Comparison of ENCODE assay signal across 11 cellular contexts in genomic region chr17:82283208-82283749, GRCh38. TPM values are rescaled to one million over a fixed set of nuclear protein-coding genes. Genes with fewer than 3 reads are reported as not detected.
DNase-seq lines count a peak whose midpoint lies in the region; ATAC-seq and TF ChIP-seq lines count a peak whose summit lies in the region.
"Had no signal": no experiment of that assay in that cellular context is flagged by ENCODE, and none has a peak within 500 bp of the region (broad histone marks: within the 10 kb centered on the region; RNA-seq: fewer than 3 reads in every experiment).

No MANE protein-coding gene starts in this region.

- H3K4me1 ChIP-seq in right cardiac atrium (ENCODE audit: control insufficient read depth, insufficient read depth, low read length) (peaks cover 2% of the 10 kb centered on the region), heart right ventricle (peaks cover 2 to 42% (median 15%) of the 10 kb centered on the region in 9 donors), SJSA1 (replicated peaks) (peaks cover 54% of the 10 kb centered on the region), thyroid gland (peaks cover 14 to 36% of the 10 kb centered on the region in 2 donors), MM.1S (ENCODE audit: low read length) (no peaks in the 10 kb centered on the region)

- H3F3A ChIP-seq in MM.1S (ENCODE audit: insufficient read depth, low read length) = no peaks in the 10 kb centered on the region; the same call in 1 of the 2 replicates

- intact Hi-C loops in right cardiac atrium (cut with DNase I) (no loop called here), heart right ventricle (cut with DNase I) (no loop called here), thyroid gland (cut with DNase I) (no loop called here)

- H3K27ac ChIP-seq in right cardiac atrium (ENCODE audit: low read length) = no peak overlapping the region
- H3K27ac ChIP-seq in heart right ventricle = no peak overlapping the region
- H3K27ac ChIP-seq in SJSA1 = peak overlapping the region; percentile 29
- no peak overlapping the region for H3K27ac ChIP-seq in thyroid gland
- H3K27ac ChIP-seq in MM.1S (ENCODE audit: low read length) = no peak overlapping the region

- H3K27me3 ChIP-seq in right cardiac atrium (ENCODE audit: control insufficient read depth, insufficient read depth) (no peaks in the 10 kb centered on the region), heart right ventricle (no peaks in the 10 kb centered on the region), SJSA1 (replicated peaks) (no peaks in the 10 kb centered on the region), thyroid gland (no peaks in the 10 kb centered on the region), MM.1S (replicated peaks; ENCODE audit: insufficient read depth, low read length) (no peaks in the 10 kb centered on the region)

- TF ChIP-seq POLR2A in thyroid gland (IDR thresholded peaks at IDR 0.05) = no peak

- H3K9me3 ChIP-seq in right cardiac atrium (ENCODE audit: control insufficient read depth, low read length) = no peaks in the 10 kb centered on the region
- no peaks in the 10 kb centered on the region for H3K9me3 ChIP-seq in heart right ventricle
- no peaks in the 10 kb centered on the region for H3K9me3 ChIP-seq in SJSA1 (replicated peaks)
- no peaks in the 10 kb centered on the region for H3K9me3 ChIP-seq in thyroid gland
- H3K9me3 ChIP-seq in MM.1S (replicated peaks; ENCODE audit: insufficient read depth, low read length) = no peaks in the 10 kb centered on the region

- DNase-seq in right cardiac atrium (peak in 1 of 3 donors; percentile 69), heart right ventricle (no peak), SJSA1 (ENCODE audit: low read depth in 1 of 2, low spot score in 2 of 2) (peak; percentile 93 to 98), thyroid gland (peak; percentile 49 to 51), MM.1S (no peak)
- no peak for DNase-seq in effector CD8-positive, alpha-beta T cell (lab: John Stamatoyannopoulos, UW)
- DNase-seq: NCI-H1048 had no signal

- H3K79me2 ChIP-seq in MM.1S (ENCODE audit: low read length) = no peaks in the 10 kb centered on the region

- H3K4me3 ChIP-seq in right cardiac atrium (ENCODE audit: low read length) = no peak overlapping the region
- no peak overlapping the region for H3K4me3 ChIP-seq in heart right ventricle
- no peak overlapping the region for H3K4me3 ChIP-seq in SJSA1
- no peak overlapping the region for H3K4me3 ChIP-seq in thyroid gland (replicated peaks in 1 of 3)
- no peak overlapping the region for H3K4me3 ChIP-seq in MM.1S (ENCODE audit: low read length)
- H3K4me3 ChIP-seq: skin epidermis had no signal

- no peak overlapping the region for H2AFZ ChIP-seq in MM.1S (ENCODE audit: low read length)

- H3K36me3 ChIP-seq in heart right ventricle (no peaks in the 10 kb centered on the region), SJSA1 (no peaks in the 10 kb centered on the region), thyroid gland (no peaks in the 10 kb centered on the region), MM.1S (replicated peaks; ENCODE audit: insufficient read depth, low read length) (no peaks in the 10 kb centered on the region)

- H4K20me1 ChIP-seq in MM.1S (ENCODE audit: insufficient read depth, low read length) = no peaks in the 10 kb centered on the region

- no peaks in the 10 kb centered on the region for H3K9me2 ChIP-seq in MM.1S (replicated peaks; ENCODE audit: insufficient read depth, low read length)

- peak; percentile 7 to 17 for ATAC-seq in right cardiac atrium
- no peak for ATAC-seq in heart right ventricle
- ATAC-seq in esophagus mucosa = peak; percentile 6
- ATAC-seq in HG02588 (IDR thresholded peaks at IDR 0.05; ENCODE audit: unreplicated experiment) = no peak

- no peak overlapping the region for H3K4me2 ChIP-seq in MM.1S (ENCODE audit: low read depth, low read length)

- TF ChIP-seq CTCF in heart right ventricle (IDR thresholded peaks at IDR 0.05) = no peak
- TF ChIP-seq CTCF in thyroid gland (IDR thresholded peaks at IDR 0.05) = no peak
- no peak for TF ChIP-seq CTCF in MM.1S (IDR thresholded peaks at IDR 0.05; ENCODE audit: low read length)

- 41% methylated on average over 13 of the region's 13 CpGs for WGBS in right cardiac atrium
- 42 to 44% methylated on average over 13 of the region's 13 CpGs for WGBS in heart right ventricle, 2 donors
- WGBS in thyroid gland, 2 donors = 41 to 68% methylated on average over 2 to 9 of the region's 13 CpGs

- no peak overlapping the region for H3K9ac ChIP-seq in MM.1S (ENCODE audit: low read length)

RNA-seq across cellular contexts. Expression of gene CSNK1D, which starts 9.8 kb away (rescaled TPM):
- total RNA-seq in right cardiac atrium (10 to 100 TPM; 68.8 to 81.7 (median 77.4) TPM), heart right ventricle (10 to 100 TPM; 56.8 to 72.7 (median 67.8) TPM), esophagus mucosa (65.7 TPM), thyroid gland (10 to 100 TPM; 47.3 to 91.2 (median 88.7) TPM)
- polyA plus RNA-seq in right cardiac atrium (61.7 TPM), heart right ventricle (10 to 100 TPM; 54.4 to 58.1 TPM)
- total RNA-seq in SJSA1 (2014; rRNA removed; shearing (Covaris generic)) = 26.0 and 33.7 TPM in 2 replicates

RNA-seq across cellular contexts. Expression of gene CD7, which starts 34.1 kb away (rescaled TPM):
- total RNA-seq in right cardiac atrium (1 to 10 TPM in 2 of 4 donors, under 1 TPM in 2; 0.31 to 1.4 (median 0.80) TPM), heart right ventricle (1 to 10 TPM in 2 of 10 donors, under 1 TPM in 7, not detected in 1; 0.15 to 6.0 (median 0.36) TPM), esophagus mucosa (0.80 TPM), thyroid gland (1 to 10 TPM in 2 of 4 donors, under 1 TPM in 1, not detected in 1; 0.45 to 3.0 (median 2.5) TPM)
- polyA plus RNA-seq in right cardiac atrium (0.45 TPM), heart right ventricle (under 1 TPM; 0.66 to 0.81 TPM)
- total RNA-seq in SJSA1 (2014; rRNA removed; shearing (Covaris generic)) = not detected in 2 replicates
- total RNA-seq: dermis microvascular lymphatic vessel endothelial cell had no signal

RNA-seq across cellular contexts. Expression of gene SECTM1, which starts 50.3 kb away (rescaled TPM):
- 1 to 10 TPM; 2.8 to 5.7 (median 3.3) TPM for total RNA-seq in right cardiac atrium
- 2.5 TPM for polyA plus RNA-seq in right cardiac atrium
- total RNA-seq in heart right ventricle = 10 to 100 TPM in 1 of 10 donors, 1 to 10 TPM in 9; 1.7 to 29.9 (median 3.9) TPM
- polyA plus RNA-seq in heart right ventricle = 1 to 10 TPM; 2.7 to 3.2 TPM
- total RNA-seq in SJSA1 (2014; rRNA removed; shearing (Covaris generic)) = 5.3 and 6.3 TPM in 2 replicates
- total RNA-seq in esophagus mucosa = 6.3 TPM
- 10 to 100 TPM in 1 of 4 donors, 1 to 10 TPM in 3; 4.1 to 15.3 (median 5.1) TPM for total RNA-seq in thyroid gland

RNA-seq across cellular contexts. Expression of gene SLC16A3, which starts 54.4 kb away (rescaled TPM):
- total RNA-seq in right cardiac atrium (10 to 100 TPM; 13.6 to 23.7 (median 18.0) TPM), heart right ventricle (10 to 100 TPM in 5 of 10 donors, 1 to 10 TPM in 5; 4.8 to 65.3 (median 10.1) TPM), esophagus mucosa (50.0 TPM), thyroid gland (10 to 100 TPM; 42.1 to 75.5 (median 44.2) TPM)
- polyA plus RNA-seq in right cardiac atrium (18.8 TPM), heart right ventricle (10 to 100 TPM in 1 of 2 donors, 1 to 10 TPM in 1; 8.4 to 33.6 TPM)
- total RNA-seq in SJSA1 (2014; rRNA removed; shearing (Covaris generic)) = 149 and 249 TPM in 2 replicates

Comparison
In these comparisons a context has a peak if more than half of its experiments do, and no peak if none do; other contexts are left out.
1. ATAC-seq: peak in right cardiac atrium (2 of 2) and esophagus mucosa (single experiment); none in heart right ventricle (0 of 8) and HG02588 (single experiment).
2. DNase-seq: peak in SJSA1 (2 of 2) and thyroid gland (2 of 2); none in heart right ventricle (0 of 2), MM.1S (single experiment) and effector CD8-positive, alpha-beta T cell (single experiment).